ENCODE assay signal across 8 cellular contexts in genomic region chr22:18110194-18110943, GRCh38. TPM values are rescaled to one million over a fixed set of nuclear protein-coding genes. Genes with fewer than 3 reads are reported as not detected.
DNase-seq lines count a peak whose midpoint lies in the region; ATAC-seq and TF ChIP-seq lines count a peak whose summit lies in the region.

Gene TUBA8, plus strand, starts transcription at chr22:18110809. Its CDS starts 57 bp downstream, at chr22:18110866.

- POLR2A ChIA-PET in naive thymus-derived CD8-positive, alpha-beta T cell (lab: Charles Lee): interaction anchor here (0.8 kb wide), 1 partner anchor 14 kb away, joined by 3 read pairs; no protein-coding TSS in a partner anchor

- H3K27me3 Mint-ChIP-seq in naive thymus-derived CD8-positive, alpha-beta T cell: peaks cover 18 to 47% (median 31%) of the 10 kb centered on the region in 5 donors
- H3K27me3 Mint-ChIP-seq in type B pancreatic cell: peaks cover 39% of the 10 kb centered on the region

- H3K4me3 Mint-ChIP-seq in naive thymus-derived CD8-positive, alpha-beta T cell: peak within 1 kb of the TSS; percentile 41 to 82 (median 70)
- peak within 1 kb of the TSS; percentile 69 for H3K4me3 Mint-ChIP-seq in type B pancreatic cell

- ATAC-seq in naive thymus-derived CD8-positive, alpha-beta T cell: peak; percentile 65 to 69
- ATAC-seq in GM18870 (IDR thresholded peaks at IDR 0.05; ENCODE audit: unreplicated experiment): no peak

- TF ChIP-seq CTCF in type B pancreatic cell (conservative IDR thresholded peaks at IDR 0.05): no peak

- H3K27ac Mint-ChIP-seq in naive thymus-derived CD8-positive, alpha-beta T cell: no peak within 1 kb of the TSS
- no peak within 1 kb of the TSS for H3K27ac Mint-ChIP-seq in type B pancreatic cell

- peaks cover 21 to 38% (median 28%) of the 10 kb centered on the region in 4 donors for H3K4me1 Mint-ChIP-seq in naive thymus-derived CD8-positive, alpha-beta T cell
- H3K4me1 Mint-ChIP-seq in type B pancreatic cell (ENCODE audit: unreplicated experiment): peaks cover 8% of the 10 kb centered on the region

- peak; percentile 77 for DNase-seq in activated effector memory CD4-positive, alpha-beta T cell treated with anti-CD3 and anti-CD28 coated beads, Interleukin-2, amount 50 U/mL, for 16 hours
- no peak for DNase-seq in activated effector memory CD4-positive, alpha-beta T cell treated with Interleukin-2 at 50 U/mL for 16 hours
- DNase-seq in NCI-H146 treated with DMSO at 0.1 percent for 48 hours (lab: John Stamatoyannopoulos, UW; ENCODE audit: unreplicated experiment): peak; percentile 14
- peak; percentile 76 for DNase-seq in activated CD8-positive, alpha-beta memory T cell treated with anti-CD3 and anti-CD28 coated beads, Interleukin-2, amount 50 U/mL, for 48 hours
- peak; percentile 11 for DNase-seq in fibroblast of peridontal ligament (ENCODE audit: extremely low read depth)
- peak in 1 of 10 donors; percentile 25 for DNase-seq in naive thymus-derived CD8-positive, alpha-beta T cell
- no peak for DNase-seq in type B pancreatic cell (ENCODE audit: extremely low spot score, unreplicated experiment)

- peaks cover 5 to 13% (median 10%) of the 10 kb centered on the region in 3 donors for H3K36me3 Mint-ChIP-seq in naive thymus-derived CD8-positive, alpha-beta T cell
- H3K36me3 Mint-ChIP-seq in type B pancreatic cell: no peaks in the 10 kb centered on the region

- peaks cover 0 to 13% (median 3%) of the 10 kb centered on the region in 9 donors for H3K9me3 Mint-ChIP-seq in naive thymus-derived CD8-positive, alpha-beta T cell
- no peaks in the 10 kb centered on the region for H3K9me3 Mint-ChIP-seq in type B pancreatic cell

RNA-seq across cellular contexts. Expression of gene TUBA8, which starts in this region (rescaled TPM):
- total RNA-seq in naive thymus-derived CD8-positive, alpha-beta T cell: 1 to 10 TPM; 2.9 to 3.9 TPM
- polyA plus RNA-seq in naive thymus-derived CD8-positive, alpha-beta T cell: 1 to 10 TPM in 1 of 3 donors, under 1 TPM in 1, not detected in 1; 0.80 to 1.3 TPM
- total RNA-seq in type B pancreatic cell (ENCODE audit: low replicate concordance): 1.7 TPM in 1 of 2 replicates, not detected in the other

Comparison
In these comparisons a context has a peak if more than half of its experiments do, and no peak if none do; other contexts are left out.
1. DNase-seq: peak in activated effector memory CD4-positive, alpha-beta T cell treated with anti-CD3 and anti-CD28 coated beads, Interleukin-2, amount 50 U/mL, for 16 hours (single experiment), NCI-H146 treated with DMSO at 0.1 percent for 48 hours (single experiment), activated CD8-positive, alpha-beta memory T cell treated with anti-CD3 and anti-CD28 coated beads, Interleukin-2, amount 50 U/mL, for 48 hours (single experiment) and fibroblast of peridontal ligament (single experiment); none in activated effector memory CD4-positive, alpha-beta T cell treated with Interleukin-2 at 50 U/mL for 16 hours (single experiment) and type B pancreatic cell (single experiment).